ENCODE assay signal across 1 cellular context in genomic region chr10:48291190-48291589, GRCh38.
TF ChIP-seq lines count a peak whose summit lies in the region.

No MANE protein-coding gene starts in this region.

TF ChIP-seq in K562, 482 proteins besides CTCF, POLR2A, EP300 and RAD21 (continued from another document):
- no peak for TF ChIP-seq BCLAF1 (IDR thresholded peaks at IDR 0.05; ENCODE audit: borderline replicate concordance in 1 of 2, control insufficient read depth in 1 of 2, low read depth in 2 of 2, low read length in 1 of 2)
- no peak for TF ChIP-seq ILK (tag; IDR thresholded peaks at IDR 0.05; ENCODE audit: borderline replicate concordance, low read depth)
- no peak for TF ChIP-seq ESRRB (CRISPR knock-in tag; IDR thresholded peaks at IDR 0.05; ENCODE audit: borderline replicate concordance)
- TF ChIP-seq TBL1XR1 (IDR thresholded peaks at IDR 0.05; ENCODE audit: low read length in 2 of 2), result no peak
- TF ChIP-seq TAF15 (IDR thresholded peaks at IDR 0.05; ENCODE audit: low read depth, low read length), result no peak
- TF ChIP-seq RBM39 (optimal IDR thresholded peaks at IDR 0.05; ENCODE audit: low read depth, low read length), result no peak
- TF ChIP-seq ARID1B (IDR thresholded peaks at IDR 0.05), result peak; percentile 39; the same call in 1 of the 2 replicates
- peak; percentile 39; the same call in 1 of the 2 replicates for TF ChIP-seq STAT5A (IDR thresholded peaks at IDR 0.05; ENCODE audit: borderline replicate concordance, low read length)
- TF ChIP-seq PKNOX1 (IDR thresholded peaks at IDR 0.05), result peak; percentile 91
- TF ChIP-seq IRF9 (tag; IDR thresholded peaks at IDR 0.05), result no peak
- TF ChIP-seq MCM5 (IDR thresholded peaks at IDR 0.05; ENCODE audit: low read depth), result no peak
- no peak for TF ChIP-seq TGIF2 (CRISPR knock-in tag; IDR thresholded peaks at IDR 0.05)
- TF ChIP-seq PATZ1 (CRISPR knock-in tag; IDR thresholded peaks at IDR 0.05; ENCODE audit: borderline replicate concordance), result no peak
- no peak for TF ChIP-seq CBX8 (IDR thresholded peaks at IDR 0.05; ENCODE audit: borderline replicate concordance, extremely low read depth, low read depth, low read length, poor library complexity, severe bottlenecking)
